Comparison of ENCODE assay signal across 27 cellular contexts in the genomic region with DNA sequence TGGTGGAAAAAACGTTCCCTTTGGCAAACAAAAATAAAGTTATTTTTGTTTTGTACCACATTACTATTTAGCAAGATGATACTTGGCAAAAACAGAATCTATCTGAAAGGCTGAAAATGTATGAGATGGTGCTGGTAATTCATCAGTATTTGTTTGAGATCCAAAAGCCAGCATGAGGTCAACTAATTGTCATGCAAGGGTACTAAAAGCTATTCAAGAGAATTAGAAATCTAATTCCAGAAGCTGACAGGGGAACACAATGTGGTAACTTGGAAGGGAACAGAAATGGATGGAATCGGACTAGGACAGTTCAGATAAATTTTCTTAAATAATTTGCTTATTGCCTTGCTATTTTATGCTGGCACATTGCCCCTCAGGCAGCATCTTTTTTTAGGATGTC.
"Had no signal": no experiment of that assay in that cellular context is flagged by ENCODE, and none has a peak within 500 bp of the region (broad histone marks: within the 10 kb centered on the region; RNA-seq: fewer than 3 reads in every experiment).

No MANE protein-coding gene starts in this region.

- H3K27me3 Mint-ChIP-seq: activated naive CD8-positive, alpha-beta T cell; central memory CD8-positive, alpha-beta T cell; natural killer cell treated with Interleukin-12 subunit alpha and Interleukin-12 subunit beta and Interleukin-15 and Interleukin-18, amount 100 ng/mL, for 72 hours; stimulated activated naive B cell treated with anti-CD40 and anti-IgM and Interleukin-4, amounts not matched to agents 10 μg/mL and 1 μg/mL and 100 μg/mL, for 72 hours had no signal

- H3K36me3 Mint-ChIP-seq: activated naive CD8-positive, alpha-beta T cell; natural killer cell treated with Interleukin-12 subunit alpha and Interleukin-12 subunit beta and Interleukin-15 and Interleukin-18, amount 100 ng/mL, for 72 hours; stimulated activated naive B cell treated with anti-CD40 and anti-IgM and Interleukin-4, amounts not matched to agents 10 μg/mL and 1 μg/mL and 100 μg/mL, for 72 hours had no signal

- H3K27ac ChIP-seq: colonic mucosa, gastroesophageal sphincter, left ventricle myocardium inferior, neutrophil, pancreas, right atrium auricular region, stomach, tibial artery, upper lobe of right lung had no signal

- H3K9me3 Mint-ChIP-seq: central memory CD8-positive, alpha-beta T cell; stimulated activated naive B cell treated with anti-CD40 and anti-IgM and Interleukin-4, amounts not matched to agents 10 μg/mL and 1 μg/mL and 100 μg/mL, for 72 hours had no signal

- H3K4me1 ChIP-seq: colonic mucosa, gastroesophageal sphincter, left ventricle myocardium inferior, pancreas, right atrium auricular region, stomach, tibial artery, upper lobe of right lung had no signal

- H3K4me1 Mint-ChIP-seq: central memory CD8-positive, alpha-beta T cell; stimulated activated naive B cell treated with anti-CD40 and anti-IgM and Interleukin-4, amounts not matched to agents 10 μg/mL and 1 μg/mL and 100 μg/mL, for 72 hours had no signal

- H3K27me3 ChIP-seq: colonic mucosa, gastroesophageal sphincter, neutrophil, pancreas, right atrium auricular region, stomach, tibial artery, upper lobe of right lung had no signal

- H3K4me2 ChIP-seq: smooth muscle cell had no signal

- ATAC-seq: gastroesophageal sphincter; mucosa of descending colon; natural killer cell treated with Interleukin-12 subunit alpha and Interleukin-12 subunit beta and Interleukin-15 and Interleukin-18, amount 100 ng/mL, for 72 hours; pancreas; stimulated activated naive B cell treated with anti-CD40 and anti-IgM and Interleukin-4, amounts not matched to agents 10 μg/mL and 1 μg/mL and 100 μg/mL, for 72 hours; upper lobe of right lung had no signal

- H3K27ac Mint-ChIP-seq: activated naive CD8-positive, alpha-beta T cell; natural killer cell treated with Interleukin-12 subunit alpha and Interleukin-12 subunit beta and Interleukin-15 and Interleukin-18, amount 100 ng/mL, for 72 hours; stimulated activated naive B cell treated with anti-CD40 and anti-IgM and Interleukin-4, amounts not matched to agents 10 μg/mL and 1 μg/mL and 100 μg/mL, for 72 hours had no signal

- H3K4me3 ChIP-seq: colonic mucosa, gastroesophageal sphincter, left ventricle myocardium inferior, lung, mucosa of descending colon, pancreas, right atrium auricular region, smooth muscle cell, stomach, tibial artery, upper lobe of right lung had no signal

- H3K36me3 ChIP-seq: colonic mucosa, left ventricle myocardium inferior, neutrophil, pancreas, right atrium auricular region, stomach, tibial artery, upper lobe of right lung had no signal

- DNase-seq: activated CD4-positive, alpha-beta T cell treated with anti-CD3 and anti-CD28 coated beads for 4 hours; activated CD4-positive, alpha-beta T cell treated with anti-CD3 and anti-CD28 coated beads, Interleukin-2, amount 50 U/mL, for 4 hours; activated effector memory CD4-positive, alpha-beta T cell treated with Interleukin-2 at 50 U/mL for 16 hours; activated naive CD4-positive, alpha-beta T cell treated with Interleukin-2 at 50 U/mL for 16 hours; activated T-cell treated with anti-CD3 and anti-CD28 coated beads for 4 hours; anterior cingulate cortex; colonic mucosa; effector CD8-positive, alpha-beta T cell; erythroblast; hypothalamus; islet precursor cell; left ventricle myocardium inferior; mucosa of descending colon; pancreas; stimulated activated CD4-positive, alpha-beta T cell treated with anti-CD3 and anti-CD28 coated beads, Interleukin-2, amount 100 ng/mL, for 24 hours; stimulated activated naive B cell treated with anti-CD40 and anti-IgM and Interleukin-4, amounts not matched to agents 10 μg/mL and 1 μg/mL and 100 μg/mL, for 72 hours; stomach; tibial artery; upper lobe of right lung had no signal

- H3K9me3 ChIP-seq: colonic mucosa, gastroesophageal sphincter, left ventricle myocardium inferior, mucosa of descending colon, neutrophil, pancreas, right atrium auricular region, stomach, tibial artery, upper lobe of right lung had no signal

- H3K4me3 Mint-ChIP-seq: activated naive CD8-positive, alpha-beta T cell; central memory CD8-positive, alpha-beta T cell; natural killer cell treated with Interleukin-12 subunit alpha and Interleukin-12 subunit beta and Interleukin-15 and Interleukin-18, amount 100 ng/mL, for 72 hours; stimulated activated naive B cell treated with anti-CD40 and anti-IgM and Interleukin-4, amounts not matched to agents 10 μg/mL and 1 μg/mL and 100 μg/mL, for 72 hours had no signal
